2 cellular contexts compared by ENCODE assay signal in genomic region chr10:52532650-52533290, GRCh38.
TF ChIP-seq lines count a peak whose summit lies in the region.

No MANE protein-coding gene starts in this region.

TF ChIP-seq in HepG2, 621 proteins besides CTCF, POLR2A, EP300 and RAD21:
- TF ChIP-seq TMF1 (CRISPR knock-in tag; IDR thresholded peaks at IDR 0.05; ENCODE audit: low read depth) (no peak), IRX3 (CRISPR knock-in tag; IDR thresholded peaks at IDR 0.05; ENCODE audit: borderline replicate concordance, low read depth) (no peak), HNRNPK (IDR thresholded peaks at IDR 0.05; ENCODE audit: low read depth, low read length, poor library complexity, severe bottlenecking) (peak; percentile 99), HOXA5 (CRISPR knock-in tag; IDR thresholded peaks at IDR 0.05) (no peak), POGK (CRISPR knock-in tag; conservative IDR thresholded peaks at IDR 0.05) (no peak), PCBP2 (optimal IDR thresholded peaks at IDR 0.05; ENCODE audit: low read depth, low read length, poor library complexity, severe bottlenecking) (peak; percentile 81), TBL1XR1 (IDR thresholded peaks at IDR 0.05; ENCODE audit: borderline replicate concordance, low read length, partially characterized antibody) (no peak), PCBP1 (IDR thresholded peaks at IDR 0.05; ENCODE audit: borderline replicate concordance, low read depth, low read length) (peak; percentile 96)

TF ChIP-seq in K562, 482 proteins besides CTCF, POLR2A, EP300 and RAD21:
- TF ChIP-seq ERF (CRISPR knock-in tag; IDR thresholded peaks at IDR 0.05) (no peak), DNMT1 (IDR thresholded peaks at IDR 0.05) (no peak), HMG20B (CRISPR knock-in tag; IDR thresholded peaks at IDR 0.05) (no peak), TOE1 (IDR thresholded peaks at IDR 0.05; ENCODE audit: borderline replicate concordance) (no peak), TOE1 (CRISPR knock-in tag; IDR thresholded peaks at IDR 0.05; ENCODE audit: borderline replicate concordance, low read depth) (no peak), NR2C2 (CRISPR knock-in tag; IDR thresholded peaks at IDR 0.05) (no peak), NR2C2 (tag; IDR thresholded peaks at IDR 0.05) (no peak), HMBOX1 (IDR thresholded peaks at IDR 0.05) (no peak), KLF6 (CRISPR knock-in tag; IDR thresholded peaks at IDR 0.05; ENCODE audit: borderline replicate concordance) (no peak), SPI1 (IDR thresholded peaks at IDR 0.05; ENCODE audit: borderline replicate concordance, low read depth, low read length) (no peak), ZNF354B (CRISPR knock-in tag; IDR thresholded peaks at IDR 0.05) (no peak), FOXP4 (CRISPR knock-in tag; IDR thresholded peaks at IDR 0.05; ENCODE audit: borderline replicate concordance) (no peak), ELF1 (tag; IDR thresholded peaks at IDR 0.05) (no peak), PCBP2 (IDR thresholded peaks at IDR 0.05; ENCODE audit: low read depth, low read length, poor library complexity, severe bottlenecking) (peak; percentile 69), ATF4 (CRISPR knock-in tag; IDR thresholded peaks at IDR 0.05) (no peak), RFX7 (CRISPR knock-in tag; IDR thresholded peaks at IDR 0.05) (no peak), SMARCE1 (IDR thresholded peaks at IDR 0.05) (no peak), BRCA1 (IDR thresholded peaks at IDR 0.05) (no peak), BRCA1 (CRISPR knock-in tag; IDR thresholded peaks at IDR 0.05) (no peak), ZFP30 (CRISPR knock-in tag; IDR thresholded peaks at IDR 0.05; ENCODE audit: borderline replicate concordance) (no peak), PCBP1 (IDR thresholded peaks at IDR 0.05; ENCODE audit: low read depth, low read length, poor library complexity, severe bottlenecking) (peak; percentile 79), HNRNPK (IDR thresholded peaks at IDR 0.05; ENCODE audit: low read depth, low read length, poor library complexity, severe bottlenecking) (peak; percentile 86), ZNF263 (CRISPR knock-in tag; IDR thresholded peaks at IDR 0.05; ENCODE audit: borderline replicate concordance) (no peak)
